8 cellular contexts compared by ENCODE assay signal in genomic region chr2:28452534-28453081, GRCh38. TPM values are rescaled to one million over a fixed set of nuclear protein-coding genes. Genes with fewer than 3 reads are reported as not detected.
DNase-seq lines count a peak whose midpoint lies in the region; ATAC-seq and TF ChIP-seq lines count a peak whose summit lies in the region.

No MANE protein-coding gene starts in this region.

- peak; percentile 40 to 86 (median 76) for TF ChIP-seq CTCF in dorsolateral prefrontal cortex (IDR thresholded peaks at IDR 0.05 in 54 of 56, conservative IDR thresholded peaks at IDR 0.05 in 2 of 56; ENCODE audit: low read depth in 1 of 56, partially characterized antibody in 56 of 56)

- DNase-seq in SIG-M5 treated with dmso at 0.1 percent for 504 hours (lab: John Stamatoyannopoulos, UW; ENCODE audit: unreplicated experiment) (peak; percentile 46), SIG-M5 (lab: John Stamatoyannopoulos, UW) (no peak), NCI-H128 (lab: John Stamatoyannopoulos, UW; ENCODE audit: unreplicated experiment) (peak; percentile 5), dorsolateral prefrontal cortex (peak in 8 of 10 donors; percentile 15 to 67 (median 50)), medulla oblongata (ENCODE audit: extremely low spot score) (peak; percentile 42)
- DNase-seq in activated CD4-positive, alpha-beta T cell treated with anti-CD3 and anti-CD28 coated beads, Interleukin-2, amount 50 U/mL, for 1 hour, result peak; percentile 81
- DNase-seq in stimulated activated CD8-positive, alpha-beta memory T cell treated with anti-CD3 and anti-CD28 coated beads, Interleukin-2, amount 100 ng/mL, for 48 hours (ENCODE audit: low read depth in 2 of 2), result peak; percentile 70 to 84

- intact Hi-C loops in dorsolateral prefrontal cortex (cut with DNase I), result loop anchor here in 1 of 2 donors (1.0 kb wide), 1 partner anchor 750 kb away; no protein-coding TSS in a partner anchor

- H3K27ac ChIP-seq in dorsolateral prefrontal cortex, result no peak overlapping the region

- H3K27me3 ChIP-seq in dorsolateral prefrontal cortex, result no peaks in the 10 kb centered on the region

- no peak overlapping the region for H3K4me3 ChIP-seq in dorsolateral prefrontal cortex

- no peak for ATAC-seq in HG02840 (IDR thresholded peaks at IDR 0.05; ENCODE audit: low FRiP score, unreplicated experiment)

RNA-seq across cellular contexts. Expression of gene PLB1, which starts 43.3 kb away (rescaled TPM):
- 10 to 100 TPM in 15 of 120 experiments, 1 to 10 TPM in 105; 3.0 to 14.9 (median 6.9) TPM for total RNA-seq in dorsolateral prefrontal cortex

RNA-seq across cellular contexts. Expression of gene FOSL2, which starts 60.0 kb away (rescaled TPM):
- total RNA-seq in dorsolateral prefrontal cortex, result 100 to 1,000 TPM in 7 of 120 experiments, 10 to 100 TPM in 113; 22.5 to 173 (median 64.0) TPM
